Comparison of ENCODE assay signal across 1 cellular context in the genomic region with DNA sequence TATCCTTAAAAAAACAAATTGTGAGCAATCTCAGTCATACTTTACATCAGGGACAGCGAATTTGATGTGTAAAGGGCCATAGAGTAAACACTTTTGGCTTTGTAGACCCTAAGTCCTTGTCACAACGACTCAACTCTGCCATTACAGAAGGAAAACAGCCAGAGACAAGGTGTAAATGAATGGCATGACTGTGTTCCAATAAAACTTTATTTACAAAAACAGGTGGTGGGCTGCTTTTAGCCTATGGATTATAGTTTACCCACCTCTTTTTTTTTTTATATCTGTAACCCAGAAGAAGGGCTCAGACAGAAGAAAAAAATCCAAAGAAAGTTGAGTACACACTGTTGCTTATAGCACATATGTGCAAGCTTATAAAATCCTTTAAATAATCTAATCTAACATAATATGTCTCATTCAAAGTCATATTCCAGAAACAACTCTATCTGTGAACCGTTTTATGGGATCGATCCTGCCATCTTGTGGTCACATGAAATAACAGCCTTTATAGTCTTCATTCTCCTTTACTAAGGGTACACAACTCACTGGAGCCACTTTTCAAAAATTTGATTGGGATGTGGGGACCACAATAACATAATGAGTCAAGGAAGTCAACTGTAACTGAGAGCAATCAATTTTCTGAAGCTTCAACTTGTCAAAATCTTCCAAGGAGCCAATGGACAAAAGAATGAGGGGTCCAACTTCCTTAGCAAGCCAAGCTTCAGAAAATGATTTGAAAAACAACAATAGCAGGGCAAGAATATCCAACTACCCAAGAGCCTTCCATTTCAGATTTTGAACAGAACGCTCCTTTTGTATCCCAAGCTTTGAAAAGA.
TF ChIP-seq lines count a peak whose summit lies in the region.

No MANE protein-coding gene starts in this region.

TF ChIP-seq in GM23338, 12 proteins besides CTCF, POLR2A, EP300 and RAD21 (continued from another document):
- TF ChIP-seq, protein P1, sequence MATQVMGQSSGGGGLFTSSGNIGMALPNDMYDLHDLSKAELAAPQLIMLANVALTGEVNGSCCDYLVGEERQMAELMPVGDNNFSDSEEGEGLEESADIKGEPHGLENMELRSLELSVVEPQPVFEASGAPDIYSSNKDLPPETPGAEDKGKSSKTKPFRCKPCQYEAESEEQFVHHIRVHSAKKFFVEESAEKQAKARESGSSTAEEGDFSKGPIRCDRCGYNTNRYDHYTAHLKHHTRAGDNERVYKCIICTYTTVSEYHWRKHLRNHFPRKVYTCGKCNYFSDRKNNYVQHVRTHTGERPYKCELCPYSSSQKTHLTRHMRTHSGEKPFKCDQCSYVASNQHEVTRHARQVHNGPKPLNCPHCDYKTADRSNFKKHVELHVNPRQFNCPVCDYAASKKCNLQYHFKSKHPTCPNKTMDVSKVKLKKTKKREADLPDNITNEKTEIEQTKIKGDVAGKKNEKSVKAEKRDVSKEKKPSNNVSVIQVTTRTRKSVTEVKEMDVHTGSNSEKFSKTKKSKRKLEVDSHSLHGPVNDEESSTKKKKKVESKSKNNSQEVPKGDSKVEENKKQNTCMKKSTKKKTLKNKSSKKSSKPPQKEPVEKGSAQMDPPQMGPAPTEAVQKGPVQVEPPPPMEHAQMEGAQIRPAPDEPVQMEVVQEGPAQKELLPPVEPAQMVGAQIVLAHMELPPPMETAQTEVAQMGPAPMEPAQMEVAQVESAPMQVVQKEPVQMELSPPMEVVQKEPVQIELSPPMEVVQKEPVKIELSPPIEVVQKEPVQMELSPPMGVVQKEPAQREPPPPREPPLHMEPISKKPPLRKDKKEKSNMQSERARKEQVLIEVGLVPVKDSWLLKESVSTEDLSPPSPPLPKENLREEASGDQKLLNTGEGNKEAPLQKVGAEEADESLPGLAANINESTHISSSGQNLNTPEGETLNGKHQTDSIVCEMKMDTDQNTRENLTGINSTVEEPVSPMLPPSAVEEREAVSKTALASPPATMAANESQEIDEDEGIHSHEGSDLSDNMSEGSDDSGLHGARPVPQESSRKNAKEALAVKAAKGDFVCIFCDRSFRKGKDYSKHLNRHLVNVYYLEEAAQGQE (IDR thresholded peaks at IDR 0.05; ENCODE audit: unreplicated experiment), result no peak
